Comparison of ENCODE assay signal across 8 cellular contexts in genomic region chr5:176660860-176661641, GRCh38. TPM values are rescaled to one million over a fixed set of nuclear protein-coding genes. Genes with fewer than 3 reads are reported as not detected.
DNase-seq lines count a peak whose midpoint lies in the region; ATAC-seq, FAIRE-seq and TF ChIP-seq lines count a peak whose summit lies in the region.

No MANE protein-coding gene starts in this region.

- no peaks in the 10 kb centered on the region for H3F3A ChIP-seq in Loucy (ENCODE audit: low read depth)

- CTCF ChIA-PET in activated naive CD4-positive, alpha-beta T cell treated with anti-CD3 and anti-CD28 coated beads for 36 hours (lab: Charles Lee): interaction anchor here (0.5 to 4.6 kb wide), 95 partner anchors 8 to 1863 kb away, joined by 3 to 69 read pairs (median 4); partner anchors contain the start of genes EIF4E1B, FGFR4, HK3 and SNCB

- no peaks in the 10 kb centered on the region for H3K27me3 ChIP-seq in Loucy (ENCODE audit: insufficient read depth, low read length, poor library complexity, severe bottlenecking)

- H3K4me1 ChIP-seq in Loucy (ENCODE audit: insufficient read depth, low read length, poor library complexity, severe bottlenecking): no peaks in the 10 kb centered on the region

- H3K27ac Mint-ChIP-seq in activated naive CD4-positive, alpha-beta T cell treated with anti-CD3 and anti-CD28 coated beads for 36 hours: no peak overlapping the region

- intact Hi-C loops in activated naive CD4-positive, alpha-beta T cell treated with anti-CD3 and anti-CD28 coated beads for 36 hours (cut with micrococcal nuclease): loop anchor here (1.0 to 2.0 kb wide), 2 partner anchors 83 to 298 kb away; no protein-coding TSS in a partner anchor
- intact Hi-C loops in head of caudate nucleus (cut with DNase I): no loop called here
- intact Hi-C loops in posterior cingulate gyrus (cut with DNase I): loop anchor here (2.0 to 5.0 kb wide), 2 partner anchors 298 to 641 kb away; partner anchors contain the start of genes PRELID1 and RAB24

- peak; percentile 63 for ATAC-seq in GM21528 (IDR thresholded peaks at IDR 0.05; ENCODE audit: low FRiP score, unreplicated experiment)

- H3K4me1 Mint-ChIP-seq in activated naive CD4-positive, alpha-beta T cell treated with anti-CD3 and anti-CD28 coated beads for 36 hours (ENCODE audit: low read depth): peaks cover 24% of the 10 kb centered on the region

- H3K36me3 Mint-ChIP-seq in activated naive CD4-positive, alpha-beta T cell treated with anti-CD3 and anti-CD28 coated beads for 36 hours (ENCODE audit: low read depth): no peaks in the 10 kb centered on the region

- no peaks in the 10 kb centered on the region for H3K36me3 ChIP-seq in Loucy (ENCODE audit: insufficient read depth, low read length)

- no peak overlapping the region for H3K4me3 Mint-ChIP-seq in activated naive CD4-positive, alpha-beta T cell treated with anti-CD3 and anti-CD28 coated beads for 36 hours

- TF ChIP-seq CTCF in Loucy (conservative IDR thresholded peaks at IDR 0.05; ENCODE audit: low read length): peak; percentile 70

- no peak overlapping the region for H3K9ac ChIP-seq in Loucy (ENCODE audit: low read depth, low read length, poor library complexity, severe bottlenecking)

- no peaks in the 10 kb centered on the region for H3K9me2 ChIP-seq in Loucy (replicated peaks; ENCODE audit: low read depth, low read length)

- DNase-seq in D341Med (ENCODE audit: low spot score) (peak; percentile 90), SKM-1 (lab: John Stamatoyannopoulos, UW; ENCODE audit: unreplicated experiment) (peak; percentile 7), head of caudate nucleus (peak; percentile 42 to 91 (median 80)), posterior cingulate gyrus (peak; percentile 57 to 97 (median 82)), urothelium cell line (ENCODE audit: low spot score) (peak; percentile 88)
- DNase-seq in activated naive CD4-positive, alpha-beta T cell treated with anti-CD3 and anti-CD28 coated beads for 36 hours: peak; percentile 82

- H3K4me3 ChIP-seq in Loucy (ENCODE audit: low read length, poor library complexity, severe bottlenecking): no peak overlapping the region

- H3K79me2 ChIP-seq in Loucy (ENCODE audit: insufficient read depth, low read length): no peaks in the 10 kb centered on the region

- no peaks in the 10 kb centered on the region for H3K9me3 ChIP-seq in Loucy (ENCODE audit: insufficient read depth, low read depth, low read length)

- no peak for FAIRE-seq in urothelium cell line (lab: Jason Lieb, UNC)

- H3K27me3 Mint-ChIP-seq in activated naive CD4-positive, alpha-beta T cell treated with anti-CD3 and anti-CD28 coated beads for 36 hours (ENCODE audit: low read depth): peaks cover 8% of the 10 kb centered on the region

- H2AFZ ChIP-seq in Loucy (ENCODE audit: low read length): no peak overlapping the region

- H3K9me3 Mint-ChIP-seq in activated naive CD4-positive, alpha-beta T cell treated with anti-CD3 and anti-CD28 coated beads for 36 hours: no peaks in the 10 kb centered on the region

- no peak overlapping the region for H3K4me2 ChIP-seq in Loucy (ENCODE audit: low read depth, low read length, poor library complexity, severe bottlenecking)

- H4K20me1 ChIP-seq in Loucy (ENCODE audit: insufficient read depth, low read length, poor library complexity, severe bottlenecking): no peaks in the 10 kb centered on the region

RNA-seq across cellular contexts. Expression of gene TSPAN17, which starts 13.8 kb away (rescaled TPM):
- total RNA-seq in activated naive CD4-positive, alpha-beta T cell treated with anti-CD3 and anti-CD28 coated beads for 36 hours: 10 to 100 TPM; 17.2 to 17.4 TPM

RNA-seq across cellular contexts. Expression of gene EIF4E1B, which starts 30.6 kb away (rescaled TPM):
- total RNA-seq in activated naive CD4-positive, alpha-beta T cell treated with anti-CD3 and anti-CD28 coated beads for 36 hours: not detected

RNA-seq across cellular contexts. Expression of gene SNCB, which starts 30.7 kb away (rescaled TPM):
- not detected for total RNA-seq in activated naive CD4-positive, alpha-beta T cell treated with anti-CD3 and anti-CD28 coated beads for 36 hours

RNA-seq across cellular contexts. Expression of gene GPRIN1, which starts 51.1 kb away (rescaled TPM):
- total RNA-seq in activated naive CD4-positive, alpha-beta T cell treated with anti-CD3 and anti-CD28 coated beads for 36 hours: 1 to 10 TPM; 1.4 to 1.5 TPM

Comparison
In these comparisons a context has a peak if more than half of its experiments do, and no peak if none do; other contexts are left out.
1. DNase-seq: peak in every context shown above with its lines; median percentile 90 in D341Med; 88 in urothelium cell line; 82 in activated naive CD4-positive, alpha-beta T cell treated with anti-CD3 and anti-CD28 coated beads for 36 hours; 82 in posterior cingulate gyrus; 80 in head of caudate nucleus; 7 in SKM-1.